ENCODE assay signal across 8 cellular contexts in genomic region chr3:112013058-112013783, GRCh38. TPM values are rescaled to one million over a fixed set of nuclear protein-coding genes. Genes with fewer than 3 reads are reported as not detected.
DNase-seq lines count a peak whose midpoint lies in the region; ATAC-seq, FAIRE-seq and TF ChIP-seq lines count a peak whose summit lies in the region.

No MANE protein-coding gene starts in this region.

- CTCF ChIA-PET in HepG2 (lab: Yijun Ruan, JAX; ENCODE audit: low intra/inter-chr PET ratio, low total read pairs): interaction anchor here (2.0 to 2.3 kb wide), 2 partner anchors 24 to 344 kb away, joined by 6 to 28 read pairs; no protein-coding TSS in a partner anchor

- TF ChIP-seq POLR2A in HepG2 (IDR thresholded peaks at IDR 0.05; ENCODE audit: insufficient read depth in 1 of 2, low read depth in 2 of 2, low read length in 2 of 2): no peak

- H3K36me3 ChIP-seq in DOHH2 (ENCODE audit: control insufficient read depth, low read length) (no peaks in the 10 kb centered on the region), HepG2 (replicated peaks in 1 of 2; ENCODE audit: control insufficient read depth in 1 of 2, insufficient read depth in 2 of 2, low read length in 2 of 2) (no peaks in the 10 kb centered on the region)

- H3K4me3 ChIP-seq in DOHH2 (ENCODE audit: low read length): 0 out of 2 replicates have a peak overlapping the region, but pooled peaks have one; percentile 26
- peak overlapping the region; percentile 46 to 74 (median 53); a peak in 5 of 6 replicates for H3K4me3 ChIP-seq in HepG2 (replicated peaks in 1 of 3; ENCODE audit: insufficient read depth in 1 of 3, low read depth in 2 of 3, low read length in 3 of 3)

- in situ Hi-C loops in HepG2 (cut with HindIII; ENCODE audit: extremely low pct_ligation_motif_present, low pct_unique_long_range_greater_than_20kb): no loop called here

- ATAC-seq in GM21619 (IDR thresholded peaks at IDR 0.05; ENCODE audit: unreplicated experiment) (peak; percentile 91), HepG2 (peak; percentile 97)

- H4K20me1 ChIP-seq in DOHH2 (ENCODE audit: control insufficient read depth, insufficient read depth, low read depth, low read length): no peaks in the 10 kb centered on the region
- H4K20me1 ChIP-seq in HepG2 (ENCODE audit: insufficient read depth, low read length): no peaks in the 10 kb centered on the region

- 10% methylated on average over 15 of the region's 19 CpGs for WGBS in HepG2 (ENCODE audit: low lambda C conversion rate)

- TF ChIP-seq EP300 in HepG2 (IDR thresholded peaks at IDR 0.05; ENCODE audit: low read depth in 2 of 2, low read length in 2 of 2) (no peak), HepG2 (CRISPR knock-in tag; IDR thresholded peaks at IDR 0.05; ENCODE audit: borderline replicate concordance) (no peak)

- DNase-seq in activated CD4-positive, alpha-beta T cell treated with anti-CD3 and anti-CD28 coated beads for 4 hours: peak; percentile 63 to 65
- DNase-seq in HepG2 (ENCODE audit: low spot score): peak; percentile 49
- peak; percentile 15 to 60 (median 26) for DNase-seq in stimulated activated CD4-positive, alpha-beta T cell treated with anti-CD3 and anti-CD28 coated beads, TNF-alpha, amount 100 ng/mL, for 24 hours (ENCODE audit: low read depth in 3 of 3)
- DNase-seq in NK-92 treated with Interleukin-12 subunit alpha and Interleukin-12 subunit beta, amount 100 ng/mL, for 24 hours (lab: John Stamatoyannopoulos, UW): no peak

- H3K9me2 ChIP-seq in DOHH2 (replicated peaks; ENCODE audit: control insufficient read depth, low read length): no peaks in the 10 kb centered on the region

- H3K27me3 ChIP-seq in DOHH2 (ENCODE audit: control insufficient read depth, low read length) (no peaks in the 10 kb centered on the region), HepG2 (ENCODE audit: control insufficient read depth in 1 of 2, insufficient read depth in 2 of 2, low read length in 2 of 2) (peaks cover 0 to 5% of the 10 kb centered on the region in 2 experiments; a peak in 1 of 5 replicates)

- intact Hi-C loops in HepG2 (cut with micrococcal nuclease; ENCODE audit: unreplicated experiment): loop anchor here (1.0 to 10.0 kb wide), 3 partner anchors 24 to 438 kb away; no protein-coding TSS in a partner anchor

- peak; percentile 57 for TF ChIP-seq RAD21 in HepG2 (CRISPR knock-in tag; IDR thresholded peaks at IDR 0.05)

- H3K9ac ChIP-seq in HepG2 (ENCODE audit: insufficient read depth, low read depth, low read length): 0 out of 2 replicates have a peak overlapping the region, but pooled peaks have one; percentile 15

- H3F3A ChIP-seq in DOHH2 (ENCODE audit: control insufficient read depth, insufficient read depth): no peaks in the 10 kb centered on the region

- peak overlapping the region; percentile 47 for H2AFZ ChIP-seq in HepG2 (ENCODE audit: low read length)

- H3K79me2 ChIP-seq in DOHH2 (ENCODE audit: control insufficient read depth, low read length) (no peaks in the 10 kb centered on the region), HepG2 (ENCODE audit: insufficient read depth, low read length) (no peaks in the 10 kb centered on the region)

- TF ChIP-seq CTCF in DOHH2 (IDR thresholded peaks at IDR 0.05; ENCODE audit: low read depth, low read length, poor library complexity, severe bottlenecking) (peak; percentile 57), LNCAP (IDR thresholded peaks at IDR 0.05) (peak; percentile 52), HepG2 (CRISPR knock-in tag; IDR thresholded peaks at IDR 0.05) (peak; percentile 81)

- H3K27ac ChIP-seq in DOHH2 (ENCODE audit: low read depth, low read length): no peak overlapping the region
- H3K27ac ChIP-seq in cingulate gyrus (ENCODE audit: low read depth, low read length): peak overlapping the region; percentile 7
- no peak overlapping the region for H3K27ac ChIP-seq in HepG2 (ENCODE audit: extremely low read length, insufficient read depth, low read length)

- FAIRE-seq in HepG2 (lab: Jason Lieb, UNC): peak; percentile 80

- no peaks in the 10 kb centered on the region for H3K9me3 ChIP-seq in DOHH2 (ENCODE audit: control insufficient read depth, insufficient read depth, low read length)
- H3K9me3 ChIP-seq in HepG2 (ENCODE audit: low read length): no peaks in the 10 kb centered on the region

- POLR2A ChIA-PET in HepG2 (lab: Yijun Ruan, JAX): interaction anchor here (0.6 to 1.7 kb wide), 6 partner anchors 7 to 34 kb away, joined by 3 to 21 read pairs (median 4); partner anchors contain the start of genes ABHD10 and TAGLN3

- peak overlapping the region; percentile 47 for H3K4me2 ChIP-seq in DOHH2 (ENCODE audit: low read length)
- H3K4me2 ChIP-seq in HepG2 (ENCODE audit: low read depth, low read length): peak overlapping the region; percentile 99

- H3K4me1 ChIP-seq in DOHH2 (ENCODE audit: control insufficient read depth, low read length): peaks cover 25% of the 10 kb centered on the region
- peaks cover 17% of the 10 kb centered on the region for H3K4me1 ChIP-seq in HepG2 (ENCODE audit: insufficient read depth, low read length)

- BruUV-seq in HepG2 (replicated peaks; lab: Mats Ljungman, UMichigan): no TSS peak

RNA-seq across cellular contexts. Expression of gene TAGLN3, which starts 14.5 kb away (rescaled TPM):
- 0.80 and 0.91 TPM in 2 replicates for total RNA-seq in HepG2 (2016; rRNA removed; fragmentation: Illumina TruSeq; extraction: Trizol)
- 0.40 and 0.71 TPM in 2 replicates for total RNA-seq in HepG2 (2016; cell fraction: cytosol; rRNA removed; fragmentation: Illumina TruSeq; extraction: Trizol; ENCODE audit: low read depth)
- total RNA-seq in HepG2 (2016; cell fraction: insoluble cytoplasmic fraction; rRNA removed; fragmentation: Illumina TruSeq; extraction: Trizol): 0.43 and 0.77 TPM in 2 replicates
- 0.34 and 0.86 TPM in 2 replicates for total RNA-seq in HepG2 (2016; cell fraction: membrane; rRNA removed; fragmentation: Illumina TruSeq; extraction: Trizol)
- not detected in 2 replicates for total RNA-seq in HepG2 (2016; cell fraction: nucleus; rRNA removed; fragmentation: Illumina TruSeq; extraction: Trizol)
- polyA plus RNA-seq in HepG2 (2011; rRNA removed): 0.51 and 0.60 TPM in 2 replicates
- 0.35 and 0.43 TPM in 2 replicates for polyA plus RNA-seq in HepG2 (2011; cell fraction: cytosol; rRNA removed)
- polyA plus RNA-seq in HepG2 (2011; cell fraction: nucleus; rRNA removed): 0.45 and 0.47 TPM in 2 replicates
- not detected in 2 replicates for polyA plus RNA-seq in HepG2 (2012)
- 0.47 and 0.54 TPM in 2 replicates for polyA plus RNA-seq in HepG2 (2016; cell fraction: cytosol; fragmentation: Illumina TruSeq; extraction: Trizol; ENCODE audit: low read depth)
- polyA plus RNA-seq in HepG2 (2016; cell fraction: insoluble cytoplasmic fraction; fragmentation: Illumina TruSeq; extraction: Trizol; ENCODE audit: low read depth): 0.81 and 0.86 TPM in 2 replicates
- polyA plus RNA-seq in HepG2 (2016; cell fraction: membrane; fragmentation: Illumina TruSeq; extraction: Trizol; ENCODE audit: low read depth): 0.52 and 0.73 TPM in 2 replicates
- polyA plus RNA-seq in HepG2 (2016; cell fraction: nucleus; fragmentation: Illumina TruSeq; extraction: Trizol; ENCODE audit: insufficient read depth, low read depth): 0.87 TPM in 1 of 2 replicates, not detected in the other
- polyA minus RNA-seq in HepG2 (2011; rRNA and poly(A)+ RNA removed; ENCODE audit: low replicate concordance): 0.44 TPM in 1 of 2 replicates, not detected in the other
- not detected in 2 replicates for polyA minus RNA-seq in HepG2 (2011; cell fraction: cytosol; rRNA and poly(A)+ RNA removed)
- polyA minus RNA-seq in HepG2 (2011; cell fraction: nucleus; rRNA and poly(A)+ RNA removed): not detected in 2 replicates

RNA-seq across cellular contexts. Expression of gene TMPRSS7, which starts 21.3 kb away (rescaled TPM):
- not detected in 2 replicates for total RNA-seq in HepG2 (2016; rRNA removed; fragmentation: Illumina TruSeq; extraction: Trizol)
- total RNA-seq in HepG2 (2016; cell fraction: cytosol; rRNA removed; fragmentation: Illumina TruSeq; extraction: Trizol; ENCODE audit: low read depth): not detected in 2 replicates
- total RNA-seq in HepG2 (2016; cell fraction: insoluble cytoplasmic fraction; rRNA removed; fragmentation: Illumina TruSeq; extraction: Trizol): not detected in 2 replicates
- not detected in 2 replicates for total RNA-seq in HepG2 (2016; cell fraction: membrane; rRNA removed; fragmentation: Illumina TruSeq; extraction: Trizol)
- total RNA-seq in HepG2 (2016; cell fraction: nucleus; rRNA removed; fragmentation: Illumina TruSeq; extraction: Trizol): not detected in 2 replicates
- not detected in 2 replicates for polyA plus RNA-seq in HepG2 (2011; rRNA removed)
- not detected in 2 replicates for polyA plus RNA-seq in HepG2 (2011; cell fraction: cytosol; rRNA removed)
- not detected in 2 replicates for polyA plus RNA-seq in HepG2 (2011; cell fraction: nucleus; rRNA removed)
- not detected in 2 replicates for polyA plus RNA-seq in HepG2 (2012)
- polyA plus RNA-seq in HepG2 (2016; cell fraction: cytosol; fragmentation: Illumina TruSeq; extraction: Trizol; ENCODE audit: low read depth): not detected in 2 replicates
- polyA plus RNA-seq in HepG2 (2016; cell fraction: insoluble cytoplasmic fraction; fragmentation: Illumina TruSeq; extraction: Trizol; ENCODE audit: low read depth): not detected in 2 replicates
- polyA plus RNA-seq in HepG2 (2016; cell fraction: membrane; fragmentation: Illumina TruSeq; extraction: Trizol; ENCODE audit: low read depth): not detected in 2 replicates
- polyA plus RNA-seq in HepG2 (2016; cell fraction: nucleus; fragmentation: Illumina TruSeq; extraction: Trizol; ENCODE audit: insufficient read depth, low read depth): not detected in 2 replicates
- not detected in 2 replicates for polyA minus RNA-seq in HepG2 (2011; rRNA and poly(A)+ RNA removed; ENCODE audit: low replicate concordance)
- not detected in 2 replicates for polyA minus RNA-seq in HepG2 (2011; cell fraction: cytosol; rRNA and poly(A)+ RNA removed)
- not detected in 2 replicates for polyA minus RNA-seq in HepG2 (2011; cell fraction: nucleus; rRNA and poly(A)+ RNA removed)

RNA-seq across cellular contexts. Expression of gene ABHD10, which starts 34.4 kb away (rescaled TPM):
- total RNA-seq in HepG2 (2016; rRNA removed; fragmentation: Illumina TruSeq; extraction: Trizol): 50.2 and 84.8 TPM in 2 replicates
- 3.8 and 4.5 TPM in 2 replicates for total RNA-seq in HepG2 (2016; cell fraction: cytosol; rRNA removed; fragmentation: Illumina TruSeq; extraction: Trizol; ENCODE audit: low read depth)
- 50.2 and 84.9 TPM in 2 replicates for total RNA-seq in HepG2 (2016; cell fraction: insoluble cytoplasmic fraction; rRNA removed; fragmentation: Illumina TruSeq; extraction: Trizol)
- 13.5 and 16.1 TPM in 2 replicates for total RNA-seq in HepG2 (2016; cell fraction: membrane; rRNA removed; fragmentation: Illumina TruSeq; extraction: Trizol)
- 27.8 and 30.5 TPM in 2 replicates for total RNA-seq in HepG2 (2016; cell fraction: nucleus; rRNA removed; fragmentation: Illumina TruSeq; extraction: Trizol)
- 16.7 and 22.8 TPM in 2 replicates for polyA plus RNA-seq in HepG2 (2011; rRNA removed)
- 9.7 and 13.8 TPM in 2 replicates for polyA plus RNA-seq in HepG2 (2011; cell fraction: cytosol; rRNA removed)
- 7.1 and 8.8 TPM in 2 replicates for polyA plus RNA-seq in HepG2 (2011; cell fraction: nucleus; rRNA removed)
- 16.3 and 20.8 TPM in 2 replicates for polyA plus RNA-seq in HepG2 (2012)
- polyA plus RNA-seq in HepG2 (2016; cell fraction: cytosol; fragmentation: Illumina TruSeq; extraction: Trizol; ENCODE audit: low read depth): 2.6 and 3.0 TPM in 2 replicates
- 62.4 and 64.2 TPM in 2 replicates for polyA plus RNA-seq in HepG2 (2016; cell fraction: insoluble cytoplasmic fraction; fragmentation: Illumina TruSeq; extraction: Trizol; ENCODE audit: low read depth)
- 7.6 and 8.6 TPM in 2 replicates for polyA plus RNA-seq in HepG2 (2016; cell fraction: membrane; fragmentation: Illumina TruSeq; extraction: Trizol; ENCODE audit: low read depth)
- 33.2 and 36.3 TPM in 2 replicates for polyA plus RNA-seq in HepG2 (2016; cell fraction: nucleus; fragmentation: Illumina TruSeq; extraction: Trizol; ENCODE audit: insufficient read depth, low read depth)
- 18.4 and 19.3 TPM in 2 replicates for polyA minus RNA-seq in HepG2 (2011; rRNA and poly(A)+ RNA removed; ENCODE audit: low replicate concordance)
- 20.8 and 25.8 TPM in 2 replicates for polyA minus RNA-seq in HepG2 (2011; cell fraction: cytosol; rRNA and poly(A)+ RNA removed)
- polyA minus RNA-seq in HepG2 (2011; cell fraction: nucleus; rRNA and poly(A)+ RNA removed): 22.8 and 24.7 TPM in 2 replicates
